ENCODE assay signal across 1 cellular context in genomic region chr6:146984251-146984924, GRCh38.
TF ChIP-seq lines count a peak whose summit lies in the region.

No MANE protein-coding gene starts in this region.

TF ChIP-seq in HepG2, 621 proteins besides CTCF, POLR2A, EP300 and RAD21 (continued from another document and continues in another):
- TF ChIP-seq PRDM15 (CRISPR knock-in tag; IDR thresholded peaks at IDR 0.05) = no peak
- no peak for TF ChIP-seq PATZ1 (CRISPR knock-in tag; IDR thresholded peaks at IDR 0.05)
- TF ChIP-seq ZNF737 (CRISPR knock-in tag; IDR thresholded peaks at IDR 0.05; ENCODE audit: borderline replicate concordance) = no peak
- peak; percentile 48; the same call in 1 of the 2 replicates for TF ChIP-seq PHF21A (CRISPR knock-in tag; IDR thresholded peaks at IDR 0.05)
- no peak for TF ChIP-seq ZNF709 (CRISPR knock-in tag; IDR thresholded peaks at IDR 0.05)
- TF ChIP-seq ARID4A (CRISPR knock-in tag; IDR thresholded peaks at IDR 0.05; ENCODE audit: borderline replicate concordance) = no peak
- 0 out of 2 replicates have a peak, but pooled peaks have one; percentile 42 for TF ChIP-seq ZNF784 (CRISPR knock-in tag; IDR thresholded peaks at IDR 0.05; ENCODE audit: borderline replicate concordance)
- TF ChIP-seq ZNF772 (CRISPR knock-in tag; IDR thresholded peaks at IDR 0.05) = no peak
- no peak for TF ChIP-seq ZNF598 (CRISPR knock-in tag; IDR thresholded peaks at IDR 0.05; ENCODE audit: borderline replicate concordance)
- no peak for TF ChIP-seq ZNF597 (CRISPR knock-in tag; IDR thresholded peaks at IDR 0.05)
- no peak for TF ChIP-seq HOXA7 (CRISPR knock-in tag; IDR thresholded peaks at IDR 0.05)
- peak; percentile 91 for TF ChIP-seq TEAD3 (CRISPR knock-in tag; optimal IDR thresholded peaks at IDR 0.05; ENCODE audit: borderline replicate concordance)
- no peak for TF ChIP-seq ZNF350 (CRISPR knock-in tag; IDR thresholded peaks at IDR 0.05; ENCODE audit: borderline replicate concordance, low read depth)
- no peak for TF ChIP-seq AGO2 (optimal IDR thresholded peaks at IDR 0.05; ENCODE audit: low read depth, low read length)
- no peak for TF ChIP-seq GPN1 (CRISPR knock-in tag; IDR thresholded peaks at IDR 0.05; ENCODE audit: borderline replicate concordance)
- no peak for TF ChIP-seq ZNF704 (CRISPR knock-in tag; IDR thresholded peaks at IDR 0.05; ENCODE audit: borderline replicate concordance)
- no peak for TF ChIP-seq ZNF639 (CRISPR knock-in tag; conservative IDR thresholded peaks at IDR 0.05)
- no peak for TF ChIP-seq SPEN (CRISPR knock-in tag; IDR thresholded peaks at IDR 0.05; ENCODE audit: low read depth)
- TF ChIP-seq MAFK (conservative IDR thresholded peaks at IDR 0.05 in 1 of 2, IDR thresholded peaks at IDR 0.05 in 1 of 2; ENCODE audit: low read length in 2 of 2) = no peak
- TF ChIP-seq ATF7 (IDR thresholded peaks at IDR 0.05) = no peak
- no peak for TF ChIP-seq ATF7 (CRISPR knock-in tag; IDR thresholded peaks at IDR 0.05)
- no peak for TF ChIP-seq ZNF770 (CRISPR knock-in tag; IDR thresholded peaks at IDR 0.05)
- TF ChIP-seq HHEX (CRISPR knock-in tag; IDR thresholded peaks at IDR 0.05) = 0 out of 2 replicates have a peak, but pooled peaks have one; percentile 34
- TF ChIP-seq HCFC1 (IDR thresholded peaks at IDR 0.05; ENCODE audit: low read depth, low read length) = no peak
- no peak for TF ChIP-seq ZNF160 (CRISPR knock-in tag; IDR thresholded peaks at IDR 0.05)
- peak; percentile 80 for TF ChIP-seq BCL6 (CRISPR knock-in tag; IDR thresholded peaks at IDR 0.05)
- 0 out of 2 replicates have a peak, but pooled peaks have one; percentile 24 for TF ChIP-seq ZSCAN25 (CRISPR knock-in tag; IDR thresholded peaks at IDR 0.05)
- TF ChIP-seq ZNF646 (CRISPR knock-in tag; IDR thresholded peaks at IDR 0.05) = no peak
- TF ChIP-seq BRCA1 (CRISPR knock-in tag; IDR thresholded peaks at IDR 0.05) = no peak
- no peak for TF ChIP-seq PCBP1 (IDR thresholded peaks at IDR 0.05; ENCODE audit: borderline replicate concordance, low read depth, low read length)
- TF ChIP-seq PRPF4 (IDR thresholded peaks at IDR 0.05; ENCODE audit: low read depth, low read length, poor library complexity, severe bottlenecking) = no peak
- TF ChIP-seq FOXK1 (CRISPR knock-in tag; IDR thresholded peaks at IDR 0.05; ENCODE audit: borderline replicate concordance, low read depth) = peak; percentile 33; the same call in 1 of the 2 replicates
- no peak for TF ChIP-seq ZNF101 (CRISPR knock-in tag; IDR thresholded peaks at IDR 0.05; ENCODE audit: borderline replicate concordance, low read depth)
- TF ChIP-seq ZNF335 (CRISPR knock-in tag; IDR thresholded peaks at IDR 0.05) = no peak; the same call in 1 of the 2 replicates
